In the genomic region with DNA sequence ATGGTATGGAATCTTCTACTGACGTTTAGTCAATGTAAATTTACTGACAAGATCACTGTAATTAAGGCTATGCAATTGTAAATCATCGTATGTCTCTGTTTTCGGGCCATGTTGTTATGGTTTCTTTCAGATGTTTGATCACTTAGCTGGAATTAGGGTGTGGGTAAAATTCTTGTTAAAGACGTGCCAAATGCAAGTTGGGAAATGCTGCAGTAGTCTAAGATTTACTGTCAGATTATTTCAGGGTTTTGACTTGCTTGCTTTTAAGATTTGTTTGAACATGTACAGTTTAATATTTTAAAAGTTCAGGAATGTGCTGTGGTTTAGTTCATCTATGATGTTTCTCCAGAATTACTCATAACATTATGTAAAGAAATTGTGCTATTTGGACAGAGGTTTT, we compare ENCODE assay signal across 11 cellular contexts. TPM values are rescaled to one million over a fixed set of nuclear protein-coding genes. Genes with fewer than 3 reads are reported as not detected.
DNase-seq lines count a peak whose midpoint lies in the region; TF ChIP-seq lines count a peak whose summit lies in the region.
"Had no signal": no experiment of that assay in that cellular context is flagged by ENCODE, and none has a peak within 500 bp of the region (broad histone marks: within the 10 kb centered on the region; RNA-seq: fewer than 3 reads in every experiment).

No MANE protein-coding gene starts in this region.

- H3K4me1 ChIP-seq in subcutaneous abdominal adipose tissue (ENCODE audit: control insufficient read depth in 5 of 5, insufficient read depth in 5 of 5, low read length in 5 of 5) = peaks cover 0 to 29% (median 20%) of the 10 kb centered on the region in 5 donors
- H3K4me1 ChIP-seq: BLaER1 treated with 17β-estradiol and CSF1 and Interleukin-3, amounts not matched to agents 10 nM and 100 nM had no signal

- H3K9ac ChIP-seq in subcutaneous abdominal adipose tissue (ENCODE audit: low read length in 5 of 5) = peak overlapping the region in 2 of 5 donors; percentile 51 to 60
- H3K9ac ChIP-seq: BLaER1 treated with 17β-estradiol and CSF1 and Interleukin-3, amounts not matched to agents 10 nM and 100 nM had no signal

- H3K27ac ChIP-seq in subcutaneous abdominal adipose tissue (ENCODE audit: low read depth, low read length) = peak overlapping the region; percentile 85
- H3K27ac ChIP-seq: BLaER1 treated with 17β-estradiol and CSF1 and Interleukin-3, amounts not matched to agents 10 nM and 100 nM; ovary had no signal

- H3K4me3 Mint-ChIP-seq in activated naive CD4-positive, alpha-beta T cell treated with anti-CD3 and anti-CD28 coated beads for 36 hours = peak overlapping the region; percentile 72
- peak overlapping the region; percentile 14 for H3K4me3 Mint-ChIP-seq in activated CD4-positive, alpha-beta memory T cell treated with anti-CD3 and anti-CD28 coated beads for 36 hours
- H3K4me3 Mint-ChIP-seq: dendritic cell treated with granulocyte-macrophage colony-stimulating factor and Interleukin-4, amounts not matched to agents 40 ng/mL and 50 ng/mL, for 4 days had no signal

- no peaks in the 10 kb centered on the region for H3K9me3 ChIP-seq in subcutaneous abdominal adipose tissue (ENCODE audit: control insufficient read depth in 5 of 5, low read length in 5 of 5)
- H3K9me3 ChIP-seq: BLaER1 treated with 17β-estradiol and CSF1 and Interleukin-3, amounts not matched to agents 10 nM and 100 nM; ovary had no signal

- H3K27ac Mint-ChIP-seq in activated naive CD4-positive, alpha-beta T cell treated with anti-CD3 and anti-CD28 coated beads for 36 hours = peak overlapping the region; percentile 92
- peak overlapping the region; percentile 78 for H3K27ac Mint-ChIP-seq in activated CD4-positive, alpha-beta memory T cell treated with anti-CD3 and anti-CD28 coated beads for 36 hours
- H3K27ac Mint-ChIP-seq: dendritic cell treated with granulocyte-macrophage colony-stimulating factor and Interleukin-4, amounts not matched to agents 40 ng/mL and 50 ng/mL, for 4 days had no signal

- H3K4me3 ChIP-seq in fibroblast of villous mesenchyme (ENCODE audit: low read depth, low read length) (no peak overlapping the region), subcutaneous abdominal adipose tissue (ENCODE audit: low read depth in 1 of 5, low read length in 5 of 5) (no peak overlapping the region)
- H3K4me3 ChIP-seq: BLaER1 treated with 17β-estradiol and CSF1 and Interleukin-3, amounts not matched to agents 10 nM and 100 nM; ovary had no signal

- H3K36me3 ChIP-seq in subcutaneous abdominal adipose tissue (ENCODE audit: control insufficient read depth in 5 of 5, insufficient read depth in 5 of 5, low read length in 5 of 5) = no peaks in the 10 kb centered on the region
- H3K36me3 ChIP-seq: BLaER1 treated with 17β-estradiol and CSF1 and Interleukin-3, amounts not matched to agents 10 nM and 100 nM; ovary had no signal

- POLR2A ChIA-PET in activated CD4-positive, alpha-beta memory T cell treated with anti-CD3 and anti-CD28 coated beads for 36 hours (lab: Charles Lee) = interaction anchor here (0.6 to 1.5 kb wide), 4 partner anchors 9 to 11 kb away, joined by 3 to 4 read pairs (median 4); no protein-coding TSS in a partner anchor

- no peaks in the 10 kb centered on the region for H3K27me3 ChIP-seq in subcutaneous abdominal adipose tissue (ENCODE audit: control insufficient read depth in 5 of 5, insufficient read depth in 4 of 5, low read length in 5 of 5)
- H3K27me3 ChIP-seq: BLaER1 treated with 17β-estradiol and CSF1 and Interleukin-3, amounts not matched to agents 10 nM and 100 nM; ovary had no signal

- no peaks in the 10 kb centered on the region for H3K27me3 Mint-ChIP-seq in activated naive CD4-positive, alpha-beta T cell treated with anti-CD3 and anti-CD28 coated beads for 36 hours (ENCODE audit: low read depth)
- no peaks in the 10 kb centered on the region for H3K27me3 Mint-ChIP-seq in activated CD4-positive, alpha-beta memory T cell treated with anti-CD3 and anti-CD28 coated beads for 36 hours

- no peak for DNase-seq in activated naive CD4-positive, alpha-beta T cell treated with anti-CD3 and anti-CD28 coated beads for 36 hours
- DNase-seq in activated naive CD4-positive, alpha-beta T cell treated with anti-CD3 and anti-CD28 coated beads, Interleukin-2, amount 50 U/mL, for 16 hours = no peak
- DNase-seq in activated CD4-positive, alpha-beta memory T cell treated with anti-CD3 and anti-CD28 coated beads for 36 hours = no peak
- DNase-seq in fibroblast of villous mesenchyme (ENCODE audit: low read depth) (peak; percentile 89), GM19238 (ENCODE audit: insufficient read length, low spot score) (no peak), DMS 273 treated with DMSO at 0.1 percent for 48 hours (lab: John Stamatoyannopoulos, UW) (no peak)
- DNase-seq in stimulated activated CD4-positive, alpha-beta T cell treated with anti-CD3 and anti-CD28 coated beads, Interleukin-2, amount 100 ng/mL, for 48 hours = no peak
- DNase-seq: ovary had no signal

- intact Hi-C loops in activated naive CD4-positive, alpha-beta T cell treated with anti-CD3 and anti-CD28 coated beads for 36 hours (cut with micrococcal nuclease) = loop anchor here (1.0 to 2.0 kb wide), 3 partner anchors 10 to 85 kb away; a partner anchor contains a TSS
- intact Hi-C loops in activated CD4-positive, alpha-beta memory T cell treated with anti-CD3 and anti-CD28 coated beads for 36 hours (cut with micrococcal nuclease) = loop anchor here (1.0 kb wide), 2 partner anchors 9 to 10 kb away; no protein-coding TSS in a partner anchor

- CTCF ChIA-PET in activated naive CD4-positive, alpha-beta T cell treated with anti-CD3 and anti-CD28 coated beads for 36 hours (lab: Charles Lee) = interaction anchor here (0.8 to 2.7 kb wide), 5 partner anchors 10 to 67 kb away, joined by 3 to 9 read pairs (median 4); a partner anchor contains a TSS
- CTCF ChIA-PET in activated CD4-positive, alpha-beta memory T cell treated with anti-CD3 and anti-CD28 coated beads for 36 hours (lab: Charles Lee) = interaction anchor here (0.6 kb wide), 1 partner anchor 52 kb away, joined by 3 read pairs; no protein-coding TSS in a partner anchor

- H3K36me3 Mint-ChIP-seq in activated naive CD4-positive, alpha-beta T cell treated with anti-CD3 and anti-CD28 coated beads for 36 hours (ENCODE audit: low read depth) = peaks cover 13% of the 10 kb centered on the region
- H3K36me3 Mint-ChIP-seq in activated CD4-positive, alpha-beta memory T cell treated with anti-CD3 and anti-CD28 coated beads for 36 hours = peaks cover 18% of the 10 kb centered on the region

- TF ChIP-seq CTCF in fibroblast of villous mesenchyme (IDR thresholded peaks at IDR 0.05; ENCODE audit: insufficient read depth, low read depth, low read length) = no peak

- H3K4me1 Mint-ChIP-seq in activated naive CD4-positive, alpha-beta T cell treated with anti-CD3 and anti-CD28 coated beads for 36 hours (ENCODE audit: low read depth) = peaks cover 91% of the 10 kb centered on the region
- H3K4me1 Mint-ChIP-seq in activated CD4-positive, alpha-beta memory T cell treated with anti-CD3 and anti-CD28 coated beads for 36 hours (ENCODE audit: low read depth) = peaks cover 81% of the 10 kb centered on the region

- H3K9me3 Mint-ChIP-seq in activated naive CD4-positive, alpha-beta T cell treated with anti-CD3 and anti-CD28 coated beads for 36 hours = no peaks in the 10 kb centered on the region
- no peaks in the 10 kb centered on the region for H3K9me3 Mint-ChIP-seq in activated CD4-positive, alpha-beta memory T cell treated with anti-CD3 and anti-CD28 coated beads for 36 hours

RNA-seq across cellular contexts. Expression of a gene that starts 10.8 kb away (rescaled TPM):
- total RNA-seq in activated naive CD4-positive, alpha-beta T cell treated with anti-CD3 and anti-CD28 coated beads for 36 hours = 10 to 100 TPM; 89.5 to 90.8 TPM
- total RNA-seq in activated CD4-positive, alpha-beta memory T cell treated with anti-CD3 and anti-CD28 coated beads for 36 hours = 100 to 1,000 TPM; 175 to 178 TPM
- 60.6 and 131 TPM in 2 replicates for total RNA-seq in fibroblast of villous mesenchyme
